In genomic region chr11:15074206-15075161, GRCh38 we compare ENCODE assay signal across 8 cellular contexts. TPM values are rescaled to one million over a fixed set of nuclear protein-coding genes. Genes with fewer than 3 reads are reported as not detected.
DNase-seq lines count a peak whose midpoint lies in the region; ATAC-seq and TF ChIP-seq lines count a peak whose summit lies in the region.

No MANE protein-coding gene starts in this region.

- peak overlapping the region; percentile 14 to 37 (median 28) for H3K4me3 ChIP-seq in liver (ENCODE audit: low read depth in 1 of 3, low read length in 3 of 3)

- H3K9ac ChIP-seq in liver (ENCODE audit: low read depth in 1 of 2, low read length in 2 of 2) = no peak overlapping the region

- peak; percentile 72 for TF ChIP-seq CTCF in liver (IDR thresholded peaks at IDR 0.05; ENCODE audit: low read depth, low read length, missing input control)

- DNase-seq in AML-193 (lab: John Stamatoyannopoulos, UW) (peak; percentile 9 to 19), GM19238 (ENCODE audit: insufficient read length, low spot score) (peak; percentile 39), NCI-H446 treated with DMSO at 0.1 percent for 48 hours (lab: John Stamatoyannopoulos, UW) (peak; percentile 66), dermis blood vessel endothelial cell (peak; percentile 68)
- DNase-seq in activated CD4-positive, alpha-beta T cell treated with anti-CD3 and anti-CD28 coated beads for 48 hours = peak; percentile 95
- DNase-seq in stimulated activated CD4-positive, alpha-beta T cell treated with anti-CD3 and anti-CD28 coated beads, TNF-alpha, amount 100 ng/mL, for 1 hour (ENCODE audit: low read depth in 3 of 3, low spot score in 1 of 3) = peak; percentile 43 to 87 (median 60)

- WGBS in liver = 5% methylated on average over 33 of the region's 33 CpGs

- ATAC-seq in HG03354 (IDR thresholded peaks at IDR 0.05; ENCODE audit: poor library complexity, severe bottlenecking, unreplicated experiment) = peak; percentile 94

- peaks cover 0 to 5% (median 5%) of the 10 kb centered on the region in 4 donors for H3K27me3 ChIP-seq in liver (ENCODE audit: control insufficient read depth in 4 of 4, insufficient read depth in 4 of 4, low read length in 3 of 4)

- H3K36me3 ChIP-seq in liver (ENCODE audit: control insufficient read depth in 4 of 4, insufficient read depth in 3 of 4, low read depth in 1 of 4, low read length in 3 of 4) = no peaks in the 10 kb centered on the region

- no peak overlapping the region for H3K27ac ChIP-seq in liver (ENCODE audit: low read depth in 1 of 2, low read length in 2 of 2)

- peak; percentile 89 to 92 for TF ChIP-seq RAD21 in liver (IDR thresholded peaks at IDR 0.05)

- H3K9me3 ChIP-seq in liver (ENCODE audit: control insufficient read depth in 4 of 4, low read length in 3 of 4) = no peaks in the 10 kb centered on the region

- peaks cover 9 to 20% (median 18%) of the 10 kb centered on the region in 4 donors for H3K4me1 ChIP-seq in liver (ENCODE audit: control insufficient read depth in 4 of 4, insufficient read depth in 4 of 4, low read length in 3 of 4)

TF ChIP-seq in liver, 16 proteins besides CTCF, POLR2A, EP300 and RAD21:
- no peak for TF ChIP-seq FOXA1 (IDR thresholded peaks at IDR 0.05)
- TF ChIP-seq RXRA (IDR thresholded peaks at IDR 0.05) = peak in 1 of 2 donors; percentile 7
- TF ChIP-seq HNF4A (conservative IDR thresholded peaks at IDR 0.05) = peak in 1 of 2 donors; percentile 23
- no peak for TF ChIP-seq ATF3 (IDR thresholded peaks at IDR 0.05)
- TF ChIP-seq JUND (IDR thresholded peaks at IDR 0.05) = no peak

RNA-seq across cellular contexts. Expression of gene CALCB, which starts 1.1 kb away (rescaled TPM):
- not detected in 2 replicates for total RNA-seq in dermis blood vessel endothelial cell
- 1 to 10 TPM in 1 of 2 donors, under 1 TPM in 1; 0.19 to 1.2 TPM for total RNA-seq in liver
- under 1 TPM; 0.02 to 0.58 TPM for polyA plus RNA-seq in liver

RNA-seq across cellular contexts. Expression of gene INSC, which starts 40.2 kb away (rescaled TPM):
- total RNA-seq in dermis blood vessel endothelial cell (not detected in 2 replicates), liver (under 1 TPM; 0.09 to 0.25 TPM)
- polyA plus RNA-seq in liver = under 1 TPM; 0.02 to 0.15 TPM

Comparison
In these comparisons a context has a peak if more than half of its experiments do, and no peak if none do; other contexts are left out.
1. DNase-seq: peak in every context shown above with its lines; median percentile 95 in activated CD4-positive, alpha-beta T cell treated with anti-CD3 and anti-CD28 coated beads for 48 hours; 68 in dermis blood vessel endothelial cell; 66 in NCI-H446 treated with DMSO at 0.1 percent for 48 hours; 60 in stimulated activated CD4-positive, alpha-beta T cell treated with anti-CD3 and anti-CD28 coated beads, TNF-alpha, amount 100 ng/mL, for 1 hour; 39 in GM19238; 14 in AML-193.